38 cellular contexts compared by ENCODE assay signal in genomic region chr3:190741788-190742187, GRCh38.
"Had no signal": no experiment of that assay in that cellular context is flagged by ENCODE, and none has a peak within 500 bp of the region (broad histone marks: within the 10 kb centered on the region; RNA-seq: fewer than 3 reads in every experiment).

No MANE protein-coding gene starts in this region.

- H3K36me3 Mint-ChIP-seq: activated naive CD4-positive, alpha-beta T cell treated with anti-CD3 and anti-CD28 coated beads, Interleukin-2, amount 10 ng/mL, durations not matched to agents 7 days and 5 days; activated naive CD4-positive, alpha-beta T cell treated with anti-CD3 and anti-CD28 coated beads, Interleukin-2, amount 50 U/mL, for 24 hours; activated naive CD4-positive, alpha-beta T cell treated with anti-CD3 and anti-CD28 coated beads, Interleukin-2, amount 50 U/mL, for 72 hours; activated naive CD8-positive, alpha-beta T cell; activated naive CD8-positive, alpha-beta T cell treated with anti-CD3 and anti-CD28 coated beads for 36 hours; activated naive CD8-positive, alpha-beta T cell treated with anti-CD3 and anti-CD28 coated beads, Interleukin-2, amount 10 ng/mL, durations not matched to agents 7 days and 5 days; brain had no signal

- H3K27me3 ChIP-seq: adrenal gland, ascending aorta, body of pancreas, brain microvascular endothelial cell, breast epithelium, cardiac muscle cell, colonic mucosa had no signal

- H3K36me3 ChIP-seq: adrenal gland, ascending aorta, brain microvascular endothelial cell, breast epithelium, cardiac muscle cell, colonic mucosa had no signal

- FAIRE-seq: astrocyte, colon had no signal

- H3K27me3 Mint-ChIP-seq: activated naive CD8-positive, alpha-beta T cell treated with anti-CD3 and anti-CD28 coated beads, Interleukin-2, amount 10 ng/mL, durations not matched to agents 7 days and 5 days; brain; central memory CD8-positive, alpha-beta T cell had no signal

- H3K27ac Mint-ChIP-seq: activated naive CD4-positive, alpha-beta T cell treated with anti-CD3 and anti-CD28 coated beads for 36 hours; activated naive CD4-positive, alpha-beta T cell treated with anti-CD3 and anti-CD28 coated beads, Interleukin-2, amount 10 ng/mL, durations not matched to agents 7 days and 5 days; activated naive CD4-positive, alpha-beta T cell treated with anti-CD3 and anti-CD28 coated beads, Interleukin-2, amount 50 U/mL, for 24 hours; activated naive CD4-positive, alpha-beta T cell treated with anti-CD3 and anti-CD28 coated beads, Interleukin-2, amount 50 U/mL, for 72 hours; activated naive CD8-positive, alpha-beta T cell; activated naive CD8-positive, alpha-beta T cell treated with anti-CD3 and anti-CD28 coated beads for 36 hours; activated naive CD8-positive, alpha-beta T cell treated with anti-CD3 and anti-CD28 coated beads, Interleukin-2, amount 10 ng/mL, durations not matched to agents 7 days and 5 days; activated naive CD8-positive, alpha-beta T cell treated with anti-CD3 and anti-CD28 coated beads, Interleukin-2, amount 50 U/mL, for 24 hours; activated T-helper 1 cell treated with anti-CD3 and anti-CD28 coated beads, Interleukin-12 subunit alpha, Interleukin-12 subunit beta, Interleukin-2, Interleukin-4 antibody, amounts not matched to agents 30 ng/mL and 10 ng/mL and 1 ng/mL, durations not matched to agents 14 hours and 24 hours and 36 hours; activated T-helper 17 cell treated with anti-CD3 and anti-CD28 coated beads, Interleukin-2, amount 50 U/mL, for 72 hours; activated T-helper 2 cell treated with anti-CD3 and anti-CD28 coated beads, Interferon-gamma antibody, Interleukin-2, Interleukin-4, amounts not matched to agents 10 μg/mL and 5 μg/mL and 100 μg/mL, durations not matched to agents 14 hours and 24 hours and 36 hours; brain had no signal

- H3K9me3 ChIP-seq: adrenal gland, ascending aorta, body of pancreas, breast epithelium, colonic mucosa had no signal

- H3K4me3 ChIP-seq: adrenal gland, ascending aorta, body of pancreas, breast epithelium, cardiac muscle cell, colonic mucosa had no signal

- H3K9me3 Mint-ChIP-seq: activated naive CD4-positive, alpha-beta T cell treated with anti-CD3 and anti-CD28 coated beads for 36 hours; activated naive CD4-positive, alpha-beta T cell treated with anti-CD3 and anti-CD28 coated beads, Interleukin-2, amount 10 ng/mL, durations not matched to agents 7 days and 5 days; activated naive CD4-positive, alpha-beta T cell treated with anti-CD3 and anti-CD28 coated beads, Interleukin-2, amount 50 U/mL, for 24 hours; activated naive CD4-positive, alpha-beta T cell treated with anti-CD3 and anti-CD28 coated beads, Interleukin-2, amount 50 U/mL, for 72 hours; activated naive CD8-positive, alpha-beta T cell treated with anti-CD3 and anti-CD28 coated beads for 36 hours; activated naive CD8-positive, alpha-beta T cell treated with anti-CD3 and anti-CD28 coated beads, Interleukin-2, amount 10 ng/mL, durations not matched to agents 7 days and 5 days; activated naive CD8-positive, alpha-beta T cell treated with anti-CD3 and anti-CD28 coated beads, Interleukin-2, amount 50 U/mL, for 24 hours; activated T-cell treated with anti-CD3 and anti-CD28 coated beads, Interleukin-2, amount 50 U/mL, for 4 hours; activated T-helper 1 cell treated with anti-CD3 and anti-CD28 coated beads, Interleukin-12 subunit alpha, Interleukin-12 subunit beta, Interleukin-2, Interleukin-4 antibody, amounts not matched to agents 30 ng/mL and 10 ng/mL and 1 ng/mL, durations not matched to agents 14 hours and 24 hours and 36 hours; activated T-helper 17 cell treated with anti-CD3 and anti-CD28 coated beads, Interleukin-2, amount 50 U/mL, for 72 hours; activated T-helper 2 cell treated with anti-CD3 and anti-CD28 coated beads, Interferon-gamma antibody, Interleukin-2, Interleukin-4, amounts not matched to agents 10 μg/mL and 5 μg/mL and 100 μg/mL, durations not matched to agents 14 hours and 24 hours and 36 hours; brain; central memory CD8-positive, alpha-beta T cell had no signal

- H3K27ac ChIP-seq: adrenal gland, ascending aorta, body of pancreas, brain microvascular endothelial cell, breast epithelium, cardiac muscle cell, colonic mucosa had no signal

- H3K4me1 Mint-ChIP-seq: activated naive CD4-positive, alpha-beta T cell treated with anti-CD3 and anti-CD28 coated beads, Interleukin-2, amount 10 ng/mL, durations not matched to agents 7 days and 5 days; activated naive CD4-positive, alpha-beta T cell treated with anti-CD3 and anti-CD28 coated beads, Interleukin-2, amount 50 U/mL, for 24 hours; activated naive CD8-positive, alpha-beta T cell treated with anti-CD3 and anti-CD28 coated beads for 36 hours; activated naive CD8-positive, alpha-beta T cell treated with anti-CD3 and anti-CD28 coated beads, Interleukin-2, amount 10 ng/mL, durations not matched to agents 7 days and 5 days; activated naive CD8-positive, alpha-beta T cell treated with anti-CD3 and anti-CD28 coated beads, Interleukin-2, amount 50 U/mL, for 24 hours; activated T-helper 17 cell treated with anti-CD3 and anti-CD28 coated beads, Interleukin-2, amount 50 U/mL, for 72 hours; brain; central memory CD8-positive, alpha-beta T cell had no signal

- H3K4me1 ChIP-seq: adrenal gland, ascending aorta, body of pancreas, breast epithelium, colonic mucosa had no signal

- ATAC-seq: activated naive CD4-positive, alpha-beta T cell treated with anti-CD3 and anti-CD28 coated beads, Interleukin-2, amount 50 U/mL, for 72 hours; activated naive CD8-positive, alpha-beta T cell treated with anti-CD3 and anti-CD28 coated beads, Interleukin-2, amount 50 U/mL, for 24 hours; activated T-cell treated with anti-CD3 and anti-CD28 coated beads, Interleukin-2, amount 50 U/mL, for 4 hours; activated T-helper 17 cell treated with anti-CD3 and anti-CD28 coated beads, Interleukin-2, amount 50 U/mL, for 72 hours; body of pancreas had no signal

- DNase-seq: activated effector memory CD4-positive, alpha-beta T cell treated with anti-CD3 and anti-CD28 coated beads, Interleukin-2, amount 50 U/mL, for 16 hours; activated effector memory CD4-positive, alpha-beta T cell treated with Interleukin-2 at 50 U/mL for 16 hours; activated gamma-delta T cell; activated gamma-delta T cell treated with Interleukin-2 at 50 U/mL for 16 hours; activated naive CD4-positive, alpha-beta T cell; activated naive CD4-positive, alpha-beta T cell treated with anti-CD3 and anti-CD28 coated beads for 36 hours; activated naive CD4-positive, alpha-beta T cell treated with anti-CD3 and anti-CD28 coated beads, Interleukin-2, amount 10 ng/mL, durations not matched to agents 7 days and 5 days; activated naive CD4-positive, alpha-beta T cell treated with anti-CD3 and anti-CD28 coated beads, Interleukin-2, amount 50 U/mL, for 16 hours; activated naive CD4-positive, alpha-beta T cell treated with Interleukin-2 at 50 U/mL for 16 hours; activated naive CD8-positive, alpha-beta T cell treated with anti-CD3 and anti-CD28 coated beads for 36 hours; activated naive CD8-positive, alpha-beta T cell treated with anti-CD3 and anti-CD28 coated beads, Interleukin-2, amount 10 ng/mL, durations not matched to agents 7 days and 5 days; activated naive CD8-positive, alpha-beta T cell treated with anti-CD3 and anti-CD28 coated beads, Interleukin-2, amount 50 U/mL, for 24 hours; activated T-cell treated with anti-CD3 and anti-CD28 coated beads, Interleukin-2, amount 50 U/mL, for 4 hours; activated T-cell treated with anti-CD3 and anti-CD28 coated beads, Interleukin-2, amount 50 U/mL, for 48 hours; adrenal gland; amniotic stem cell; amygdala; anterior cingulate cortex; aorta; body of pancreas; brain microvascular endothelial cell; caudate nucleus; central memory CD4-positive, alpha-beta T cell; cerebellar nuclear complex; colonic mucosa had no signal

- H3K4me3 Mint-ChIP-seq: activated naive CD4-positive, alpha-beta T cell treated with anti-CD3 and anti-CD28 coated beads for 36 hours; activated naive CD4-positive, alpha-beta T cell treated with anti-CD3 and anti-CD28 coated beads, Interleukin-2, amount 10 ng/mL, durations not matched to agents 7 days and 5 days; activated naive CD4-positive, alpha-beta T cell treated with anti-CD3 and anti-CD28 coated beads, Interleukin-2, amount 50 U/mL, for 24 hours; activated naive CD8-positive, alpha-beta T cell; activated naive CD8-positive, alpha-beta T cell treated with anti-CD3 and anti-CD28 coated beads for 36 hours; activated naive CD8-positive, alpha-beta T cell treated with anti-CD3 and anti-CD28 coated beads, Interleukin-2, amount 10 ng/mL, durations not matched to agents 7 days and 5 days; activated naive CD8-positive, alpha-beta T cell treated with anti-CD3 and anti-CD28 coated beads, Interleukin-2, amount 50 U/mL, for 24 hours; activated T-cell treated with anti-CD3 and anti-CD28 coated beads, Interleukin-2, amount 50 U/mL, for 4 hours; activated T-helper 1 cell treated with anti-CD3 and anti-CD28 coated beads, Interleukin-12 subunit alpha, Interleukin-12 subunit beta, Interleukin-2, Interleukin-4 antibody, amounts not matched to agents 30 ng/mL and 10 ng/mL and 1 ng/mL, durations not matched to agents 14 hours and 24 hours and 36 hours; activated T-helper 17 cell treated with anti-CD3 and anti-CD28 coated beads, Interleukin-2, amount 50 U/mL, for 72 hours; brain; central memory CD8-positive, alpha-beta T cell had no signal
